ENCODE assay signal across 1 cellular context in the genomic region with DNA sequence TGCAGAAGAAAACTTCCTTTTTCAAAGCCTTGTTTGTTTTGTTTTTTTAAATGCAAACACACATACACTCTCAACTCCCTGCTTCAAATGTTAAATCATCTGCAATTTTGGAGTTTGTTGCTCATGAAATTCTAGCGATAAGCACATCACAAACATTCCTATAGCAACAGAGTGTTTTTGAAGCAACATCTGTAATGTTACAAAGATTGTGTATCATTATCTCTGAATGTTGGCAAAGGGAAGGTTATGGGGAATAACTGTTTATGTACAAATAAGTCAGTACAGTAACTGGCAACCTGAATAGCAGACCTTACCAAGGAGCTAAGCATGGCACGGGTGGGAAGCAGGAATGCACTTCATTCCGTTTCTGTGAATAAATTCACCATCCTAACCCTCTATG.
TF ChIP-seq lines count a peak whose summit lies in the region.

No MANE protein-coding gene starts in this region.

TF ChIP-seq in SK-N-SH treated with all-trans-retinoic acid at 6 μM for 48 hours, 23 proteins besides CTCF, POLR2A, EP300 and RAD21 (continued from another document):
- TF ChIP-seq, protein P1, sequence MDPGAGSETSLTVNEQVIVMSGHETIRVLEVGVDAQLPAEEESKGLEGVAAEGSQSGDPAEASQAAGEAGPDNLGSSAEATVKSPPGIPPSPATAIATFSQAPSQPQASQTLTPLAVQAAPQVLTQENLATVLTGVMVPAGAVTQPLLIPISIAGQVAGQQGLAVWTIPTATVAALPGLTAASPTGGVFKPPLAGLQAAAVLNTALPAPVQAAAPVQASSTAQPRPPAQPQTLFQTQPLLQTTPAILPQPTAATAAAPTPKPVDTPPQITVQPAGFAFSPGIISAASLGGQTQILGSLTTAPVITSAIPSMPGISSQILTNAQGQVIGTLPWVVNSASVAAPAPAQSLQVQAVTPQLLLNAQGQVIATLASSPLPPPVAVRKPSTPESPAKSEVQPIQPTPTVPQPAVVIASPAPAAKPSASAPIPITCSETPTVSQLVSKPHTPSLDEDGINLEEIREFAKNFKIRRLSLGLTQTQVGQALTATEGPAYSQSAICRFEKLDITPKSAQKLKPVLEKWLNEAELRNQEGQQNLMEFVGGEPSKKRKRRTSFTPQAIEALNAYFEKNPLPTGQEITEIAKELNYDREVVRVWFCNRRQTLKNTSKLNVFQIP (CRISPR knock-in tag; IDR thresholded peaks at IDR 0.05; ENCODE audit: borderline replicate concordance, low read depth) = no peak
- TF ChIP-seq ZNF70 (CRISPR knock-in tag; IDR thresholded peaks at IDR 0.05) (no peak), GLIS3 (CRISPR knock-in tag; IDR thresholded peaks at IDR 0.05) (no peak), RARB (CRISPR knock-in tag; IDR thresholded peaks at IDR 0.05) (no peak), ZNF565 (CRISPR knock-in tag; conservative IDR thresholded peaks at IDR 0.05; ENCODE audit: low read depth) (no peak)
- TF ChIP-seq, protein P2, sequence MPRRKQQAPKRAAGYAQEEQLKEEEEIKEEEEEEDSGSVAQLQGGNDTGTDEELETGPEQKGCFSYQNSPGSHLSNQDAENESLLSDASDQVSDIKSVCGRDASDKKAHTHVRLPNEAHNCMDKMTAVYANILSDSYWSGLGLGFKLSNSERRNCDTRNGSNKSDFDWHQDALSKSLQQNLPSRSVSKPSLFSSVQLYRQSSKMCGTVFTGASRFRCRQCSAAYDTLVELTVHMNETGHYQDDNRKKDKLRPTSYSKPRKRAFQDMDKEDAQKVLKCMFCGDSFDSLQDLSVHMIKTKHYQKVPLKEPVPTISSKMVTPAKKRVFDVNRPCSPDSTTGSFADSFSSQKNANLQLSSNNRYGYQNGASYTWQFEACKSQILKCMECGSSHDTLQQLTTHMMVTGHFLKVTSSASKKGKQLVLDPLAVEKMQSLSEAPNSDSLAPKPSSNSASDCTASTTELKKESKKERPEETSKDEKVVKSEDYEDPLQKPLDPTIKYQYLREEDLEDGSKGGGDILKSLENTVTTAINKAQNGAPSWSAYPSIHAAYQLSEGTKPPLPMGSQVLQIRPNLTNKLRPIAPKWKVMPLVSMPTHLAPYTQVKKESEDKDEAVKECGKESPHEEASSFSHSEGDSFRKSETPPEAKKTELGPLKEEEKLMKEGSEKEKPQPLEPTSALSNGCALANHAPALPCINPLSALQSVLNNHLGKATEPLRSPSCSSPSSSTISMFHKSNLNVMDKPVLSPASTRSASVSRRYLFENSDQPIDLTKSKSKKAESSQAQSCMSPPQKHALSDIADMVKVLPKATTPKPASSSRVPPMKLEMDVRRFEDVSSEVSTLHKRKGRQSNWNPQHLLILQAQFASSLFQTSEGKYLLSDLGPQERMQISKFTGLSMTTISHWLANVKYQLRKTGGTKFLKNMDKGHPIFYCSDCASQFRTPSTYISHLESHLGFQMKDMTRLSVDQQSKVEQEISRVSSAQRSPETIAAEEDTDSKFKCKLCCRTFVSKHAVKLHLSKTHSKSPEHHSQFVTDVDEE (CRISPR knock-in tag; IDR thresholded peaks at IDR 0.05) = no peak
